In genomic region chr12:7189398-7190267, GRCh38 we compare ENCODE assay signal across 8 cellular contexts. TPM values are rescaled to one million over a fixed set of nuclear protein-coding genes. Genes with fewer than 3 reads are reported as not detected.
DNase-seq lines count a peak whose midpoint lies in the region; ATAC-seq, FAIRE-seq and TF ChIP-seq lines count a peak whose summit lies in the region.

Gene PEX5 (plus strand): TSS chr12:7189686. CDS start chr12:7190378, 692 bp downstream.

- intact Hi-C loops in endothelial cell of umbilical vein (cut with micrococcal nuclease) = loop anchor here (2.0 kb wide), 2 partner anchors 171 to 837 kb away; partner anchors contain the start of gene LPCAT3

- H3K79me2 ChIP-seq in OCI-LY3 (ENCODE audit: low read length) = peaks cover 20% of the 10 kb centered on the region
- H3K79me2 ChIP-seq in endothelial cell of umbilical vein (ENCODE audit: control insufficient read depth, insufficient read depth, low read length) = no peaks in the 10 kb centered on the region

- BruUV-seq in endothelial cell of umbilical vein (replicated peaks; lab: Mats Ljungman, UMichigan) = no TSS peak

- H3K36me3 ChIP-seq in HUES64 (ENCODE audit: insufficient read depth, low read length) (peaks cover 34% of the 10 kb centered on the region), OCI-LY3 (replicated peaks; ENCODE audit: low read depth, low read length) (peaks cover 27% of the 10 kb centered on the region), endothelial cell of umbilical vein (ENCODE audit: control insufficient read depth in 2 of 2, extremely low read depth in 1 of 2, insufficient read depth in 2 of 2, low read length in 2 of 2) (peaks cover 0 to 5% of the 10 kb centered on the region in 2 experiments)

- POLR2A ChIA-PET in endothelial cell of umbilical vein (lab: Charles Lee) = interaction anchor here (0.5 to 0.9 kb wide), 2 partner anchors 221 to 747 kb away, joined by 4 to 6 read pairs; no protein-coding TSS in a partner anchor

- H3K4me2 ChIP-seq in OCI-LY3 (ENCODE audit: low read length) (peak within 1 kb of the TSS; percentile 97), endothelial cell of umbilical vein (ENCODE audit: insufficient read depth, low read length) (peak within 1 kb of the TSS; percentile 85)

- CTCF ChIA-PET in endothelial cell of umbilical vein (lab: Charles Lee) = interaction anchor here (0.8 to 3.3 kb wide), 5 partner anchors 15 to 245 kb away, joined by 3 to 33 read pairs (median 7); no protein-coding TSS in a partner anchor

- DNase-seq in D341Med (ENCODE audit: low spot score) = peak; percentile 97
- DNase-seq in activated T-cell treated with anti-CD3 and anti-CD28 coated beads for 1 hour (ENCODE audit: low read depth) = peak; percentile 71
- DNase-seq in endothelial cell of umbilical vein (ENCODE audit: low read depth, low spot score) = peak; percentile 86
- DNase-seq in midbrain (lab: John Stamatoyannopoulos, UW) = peak; percentile 94
- peak; percentile 71 to 82 for DNase-seq in stimulated activated CD8-positive, alpha-beta memory T cell treated with anti-CD3 and anti-CD28 coated beads, Interleukin-15, amount 100 ng/mL, for 48 hours (ENCODE audit: low read depth in 2 of 2)

- H4K20me1 ChIP-seq in OCI-LY3 (ENCODE audit: insufficient read depth, low read length) (0 out of 2 replicates have a peak, but pooled peaks cover 3% of the 10 kb centered on the region), endothelial cell of umbilical vein (replicated peaks; ENCODE audit: control insufficient read depth, extremely low read depth, insufficient read depth, low read length) (no peaks in the 10 kb centered on the region)

- peak within 1 kb of the TSS; percentile 82 for H3K9ac ChIP-seq in HUES64 (ENCODE audit: low read depth, low read length)
- H3K9ac ChIP-seq in OCI-LY3 (ENCODE audit: low read length) = peak within 1 kb of the TSS; percentile 80
- H3K9ac ChIP-seq in endothelial cell of umbilical vein (replicated peaks; ENCODE audit: extremely low read depth, insufficient read depth, low read length) = peak within 1 kb of the TSS; percentile 93

- TF ChIP-seq CTCF in OCI-LY3 (IDR thresholded peaks at IDR 0.05; ENCODE audit: low read depth, low read length) (no peak), endothelial cell of umbilical vein (IDR thresholded peaks at IDR 0.05; ENCODE audit: extremely low read depth in 1 of 2, insufficient read depth in 1 of 2, low read depth in 1 of 2, low read length in 2 of 2) (no peak)

- H2AFZ ChIP-seq in OCI-LY3 (ENCODE audit: low read depth, low read length) (peak within 1 kb of the TSS; percentile 84), endothelial cell of umbilical vein (ENCODE audit: low read depth, low read length) (peak within 1 kb of the TSS; percentile 89)

- no peaks in the 10 kb centered on the region for H3K9me1 ChIP-seq in endothelial cell of umbilical vein (replicated peaks; ENCODE audit: control insufficient read depth, extremely low read depth, insufficient read depth, low read length)

- H3K4me3 ChIP-seq in HUES64 (ENCODE audit: low read length) (peak within 1 kb of the TSS; percentile 73), OCI-LY3 (ENCODE audit: low read length) (peak within 1 kb of the TSS; percentile 88), endothelial cell of umbilical vein (replicated peaks in 1 of 3; ENCODE audit: insufficient read depth in 1 of 3, low read depth in 1 of 3, low read length in 3 of 3) (peak within 1 kb of the TSS; percentile 53 to 75 (median 69))

- H3K27ac ChIP-seq in HUES64 (ENCODE audit: low read depth, low read length) (peak within 1 kb of the TSS; percentile 58), OCI-LY3 (ENCODE audit: low read length) (0 out of 2 replicates have a peak within 1 kb of the TSS, but pooled peaks have one; percentile 12), endothelial cell of umbilical vein (ENCODE audit: insufficient read depth, low read depth, low read length) (peak within 1 kb of the TSS; percentile 98)

- dilution Hi-C loops in endothelial cell of umbilical vein (cut with MboI; ENCODE audit: extremely low pct_ligation_motif_present, low sequenced_read_pairs) = no loop called here

- under 1% methylated on average over 65 of the region's 68 CpGs for WGBS in HUES64

- H3K27me3 ChIP-seq in HUES64 (ENCODE audit: insufficient read depth, low read length) (no peaks in the 10 kb centered on the region), OCI-LY3 (ENCODE audit: low read depth, low read length) (no peaks in the 10 kb centered on the region), endothelial cell of umbilical vein (ENCODE audit: control insufficient read depth in 2 of 2, insufficient read depth in 2 of 2, low read length in 2 of 2) (no peaks in the 10 kb centered on the region)

- peak; percentile 96 for ATAC-seq in GM21447 (IDR thresholded peaks at IDR 0.05; ENCODE audit: unreplicated experiment)

- peaks cover 13% of the 10 kb centered on the region; the same call in 1 of the 2 replicates for H3K4me1 ChIP-seq in HUES64 (ENCODE audit: insufficient read depth, low read length)
- peaks cover 12% of the 10 kb centered on the region; the same call in 1 of the 2 replicates for H3K4me1 ChIP-seq in OCI-LY3 (ENCODE audit: low read length)
- peaks cover 22% of the 10 kb centered on the region for H3K4me1 ChIP-seq in endothelial cell of umbilical vein (ENCODE audit: control insufficient read depth, extremely low read depth, insufficient read depth, low read length)

- H3K9me3 ChIP-seq in HUES64 (ENCODE audit: insufficient read depth, low read depth, low read length) (no peaks in the 10 kb centered on the region), OCI-LY3 (ENCODE audit: insufficient read depth, low read length) (no peaks in the 10 kb centered on the region), endothelial cell of umbilical vein (replicated peaks; ENCODE audit: control insufficient read depth, insufficient read depth, low read length) (no peaks in the 10 kb centered on the region)

- FAIRE-seq in endothelial cell of umbilical vein (lab: Jason Lieb, UNC) = no peak

- TF ChIP-seq POLR2A in endothelial cell of umbilical vein (IDR thresholded peaks at IDR 0.05; ENCODE audit: low read depth, low read length) = no peak

TF ChIP-seq in endothelial cell of umbilical vein, 7 proteins besides CTCF, POLR2A, EP300 and RAD21:
- TF ChIP-seq FOS (IDR thresholded peaks at IDR 0.05; ENCODE audit: borderline replicate concordance, insufficient read depth, low read length) = no peak
- TF ChIP-seq, protein P1, sequence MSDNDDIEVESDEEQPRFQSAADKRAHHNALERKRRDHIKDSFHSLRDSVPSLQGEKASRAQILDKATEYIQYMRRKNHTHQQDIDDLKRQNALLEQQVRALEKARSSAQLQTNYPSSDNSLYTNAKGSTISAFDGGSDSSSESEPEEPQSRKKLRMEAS (IDR thresholded peaks at IDR 0.05; ENCODE audit: insufficient read depth, insufficient read length) = no peak
- TF ChIP-seq EZH2 (IDR thresholded peaks at IDR 0.05; ENCODE audit: borderline replicate concordance, low read depth, low read length, severe bottlenecking) = no peak
- peak; percentile 31 for TF ChIP-seq POLR2AphosphoS5 (IDR thresholded peaks at IDR 0.05; ENCODE audit: insufficient read depth, low read depth, low read length)
- no peak for TF ChIP-seq MYC (IDR thresholded peaks at IDR 0.05; ENCODE audit: low read depth, low read length)
- TF ChIP-seq JUN (IDR thresholded peaks at IDR 0.05; ENCODE audit: borderline replicate concordance, insufficient read depth, insufficient read length, low read depth) = no peak
TF ChIP-seq in endothelial cell of umbilical vein: peak in this region for 1.

RNA-seq across cellular contexts. Expression of gene PEX5, which starts in this region (rescaled TPM):
- polyA plus RNA-seq in HUES64 (2013, experiment 1 of 2) = 21.6 TPM
- polyA plus RNA-seq in HUES64 (2013, experiment 2 of 2) = 23.5 TPM
- total RNA-seq in endothelial cell of umbilical vein = 24.2 and 32.3 TPM in 2 replicates
- 11.4 and 12.9 TPM in 2 replicates for polyA plus RNA-seq in endothelial cell of umbilical vein
- polyA plus RNA-seq in endothelial cell of umbilical vein (2011; cell fraction: cytosol; rRNA removed) = 13.9 and 14.3 TPM in 2 replicates
- polyA plus RNA-seq in endothelial cell of umbilical vein (2011; cell fraction: nucleus; rRNA removed) = 21.3 and 21.5 TPM in 2 replicates
- 18.3 and 22.9 TPM in 2 replicates for polyA plus RNA-seq in endothelial cell of umbilical vein (2012)
- polyA minus RNA-seq in endothelial cell of umbilical vein = 16.4 and 19.0 TPM in 2 replicates
- 12.1 TPM for polyA minus RNA-seq in endothelial cell of umbilical vein (2011; cell fraction: cytosol; rRNA and poly(A)+ RNA removed)
- 18.2 and 21.5 TPM in 2 replicates for polyA minus RNA-seq in endothelial cell of umbilical vein (2011; cell fraction: nucleus; rRNA and poly(A)+ RNA removed)

Comparison
In these comparisons a context has a peak if more than half of its experiments do, and no peak if none do; other contexts are left out.
1. Peak in every context shown above with its lines: DNase-seq, ATAC-seq, H3K4me3 ChIP-seq and H3K27ac ChIP-seq.
2. H3K27ac ChIP-seq: peak in every context shown above with its lines; median percentile 98 in endothelial cell of umbilical vein; 58 in HUES64; 12 in OCI-LY3.